Comparison of ENCODE assay signal across 1 cellular context in genomic region chr17:63476857-63477470, GRCh38.
A peak's percentile ranks its signal among the peaks of the same experiment; 100 is the strongest.
TF ChIP-seq lines count a peak whose summit lies in the region.

Gene ACE (plus strand): TSS chr17:63477061. CDS start chr17:63477095, 34 bp downstream.

TF ChIP-seq in HepG2, 621 proteins besides CTCF, POLR2A, EP300 and RAD21 (continued from another document and continues in another):
- TF ChIP-seq SMAD3 (CRISPR knock-in tag; IDR thresholded peaks at IDR 0.05) (no peak), ZNF205 (CRISPR knock-in tag; IDR thresholded peaks at IDR 0.05) (no peak), ZBTB7A (CRISPR knock-in tag; IDR thresholded peaks at IDR 0.05) (no peak), NFKBIZ (CRISPR knock-in tag; IDR thresholded peaks at IDR 0.05) (no peak), KDM2A (CRISPR knock-in tag; IDR thresholded peaks at IDR 0.05; ENCODE audit: borderline replicate concordance, low read depth) (no peak), HHEX (CRISPR knock-in tag; IDR thresholded peaks at IDR 0.05) (no peak), ZNF670 (CRISPR knock-in tag; IDR thresholded peaks at IDR 0.05; ENCODE audit: borderline replicate concordance) (no peak), NR1H2 (CRISPR knock-in tag; IDR thresholded peaks at IDR 0.05; ENCODE audit: borderline replicate concordance, low read depth) (no peak), YEATS2 (CRISPR knock-in tag; IDR thresholded peaks at IDR 0.05; ENCODE audit: borderline replicate concordance) (no peak), ZNF83 (CRISPR knock-in tag; IDR thresholded peaks at IDR 0.05; ENCODE audit: borderline replicate concordance) (no peak), ZNF138 (CRISPR knock-in tag; IDR thresholded peaks at IDR 0.05; ENCODE audit: low read depth) (no peak), CEBPG (CRISPR knock-in tag; IDR thresholded peaks at IDR 0.05) (no peak), SP4 (CRISPR knock-in tag; IDR thresholded peaks at IDR 0.05) (0 out of 2 replicates have a peak, but pooled peaks have one; percentile 9), IRF1 (CRISPR knock-in tag; IDR thresholded peaks at IDR 0.05; ENCODE audit: low read depth) (no peak), ZNF75D (CRISPR knock-in tag; IDR thresholded peaks at IDR 0.05; ENCODE audit: borderline replicate concordance) (no peak), TBP (CRISPR knock-in tag; IDR thresholded peaks at IDR 0.05) (no peak), SP5 (CRISPR knock-in tag; IDR thresholded peaks at IDR 0.05; ENCODE audit: borderline replicate concordance, low read depth) (no peak), ZSCAN9 (CRISPR knock-in tag; IDR thresholded peaks at IDR 0.05; ENCODE audit: borderline replicate concordance) (no peak), HES4 (CRISPR knock-in tag; IDR thresholded peaks at IDR 0.05; ENCODE audit: borderline replicate concordance) (0 out of 2 replicates have a peak, but pooled peaks have one; percentile 25), MAX (IDR thresholded peaks at IDR 0.05) (peak; percentile 86), TBL1XR1 (IDR thresholded peaks at IDR 0.05; ENCODE audit: borderline replicate concordance, low read length, partially characterized antibody) (no peak), MTA3 (CRISPR knock-in tag; IDR thresholded peaks at IDR 0.05) (no peak), ZNF546 (CRISPR knock-in tag; conservative IDR thresholded peaks at IDR 0.05) (0 out of 2 replicates have a peak, but pooled peaks have one; percentile 61), ZNF281 (CRISPR knock-in tag; IDR thresholded peaks at IDR 0.05; ENCODE audit: borderline replicate concordance) (no peak), SOX6 (IDR thresholded peaks at IDR 0.05) (no peak), SOX6 (CRISPR knock-in tag; IDR thresholded peaks at IDR 0.05) (no peak), SSRP1 (CRISPR knock-in tag; IDR thresholded peaks at IDR 0.05) (no peak), ZNF878 (CRISPR knock-in tag; IDR thresholded peaks at IDR 0.05) (no peak), HBP1 (CRISPR knock-in tag; IDR thresholded peaks at IDR 0.05; ENCODE audit: low read depth) (no peak), ZNF44 (CRISPR knock-in tag; IDR thresholded peaks at IDR 0.05) (no peak), AHR (CRISPR knock-in tag; IDR thresholded peaks at IDR 0.05) (no peak), ZNF468 (CRISPR knock-in tag; IDR thresholded peaks at IDR 0.05) (no peak), NCOR1 (IDR thresholded peaks at IDR 0.05; ENCODE audit: borderline replicate concordance, low read length) (no peak), FOXJ3 (CRISPR knock-in tag; IDR thresholded peaks at IDR 0.05; ENCODE audit: borderline replicate concordance) (no peak), ADNP (CRISPR knock-in tag; IDR thresholded peaks at IDR 0.05) (no peak), RFXAP (CRISPR knock-in tag; IDR thresholded peaks at IDR 0.05; ENCODE audit: borderline replicate concordance) (no peak), ZFAT (CRISPR knock-in tag; conservative IDR thresholded peaks at IDR 0.05) (no peak), PRDM10 (CRISPR knock-in tag; IDR thresholded peaks at IDR 0.05; ENCODE audit: low read depth) (no peak)
- TF ChIP-seq, protein P1, sequence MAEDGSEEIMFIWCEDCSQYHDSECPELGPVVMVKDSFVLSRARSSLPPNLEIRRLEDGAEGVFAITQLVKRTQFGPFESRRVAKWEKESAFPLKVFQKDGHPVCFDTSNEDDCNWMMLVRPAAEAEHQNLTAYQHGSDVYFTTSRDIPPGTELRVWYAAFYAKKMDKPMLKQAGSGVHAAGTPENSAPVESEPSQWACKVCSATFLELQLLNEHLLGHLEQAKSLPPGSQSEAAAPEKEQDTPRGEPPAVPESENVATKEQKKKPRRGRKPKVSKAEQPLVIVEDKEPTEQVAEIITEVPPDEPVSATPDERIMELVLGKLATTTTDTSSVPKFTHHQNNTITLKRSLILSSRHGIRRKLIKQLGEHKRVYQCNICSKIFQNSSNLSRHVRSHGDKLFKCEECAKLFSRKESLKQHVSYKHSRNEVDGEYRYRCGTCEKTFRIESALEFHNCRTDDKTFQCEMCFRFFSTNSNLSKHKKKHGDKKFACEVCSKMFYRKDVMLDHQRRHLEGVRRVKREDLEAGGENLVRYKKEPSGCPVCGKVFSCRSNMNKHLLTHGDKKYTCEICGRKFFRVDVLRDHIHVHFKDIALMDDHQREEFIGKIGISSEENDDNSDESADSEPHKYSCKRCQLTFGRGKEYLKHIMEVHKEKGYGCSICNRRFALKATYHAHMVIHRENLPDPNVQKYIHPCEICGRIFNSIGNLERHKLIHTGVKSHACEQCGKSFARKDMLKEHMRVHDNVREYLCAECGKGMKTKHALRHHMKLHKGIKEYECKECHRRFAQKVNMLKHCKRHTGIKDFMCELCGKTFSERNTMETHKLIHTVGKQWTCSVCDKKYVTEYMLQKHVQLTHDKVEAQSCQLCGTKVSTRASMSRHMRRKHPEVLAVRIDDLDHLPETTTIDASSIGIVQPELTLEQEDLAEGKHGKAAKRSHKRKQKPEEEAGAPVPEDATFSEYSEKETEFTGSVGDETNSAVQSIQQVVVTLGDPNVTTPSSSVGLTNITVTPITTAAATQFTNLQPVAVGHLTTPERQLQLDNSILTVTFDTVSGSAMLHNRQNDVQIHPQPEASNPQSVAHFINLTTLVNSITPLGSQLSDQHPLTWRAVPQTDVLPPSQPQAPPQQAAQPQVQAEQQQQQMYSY (CRISPR knock-in tag; IDR thresholded peaks at IDR 0.05), result no peak
- TF ChIP-seq, protein P2, sequence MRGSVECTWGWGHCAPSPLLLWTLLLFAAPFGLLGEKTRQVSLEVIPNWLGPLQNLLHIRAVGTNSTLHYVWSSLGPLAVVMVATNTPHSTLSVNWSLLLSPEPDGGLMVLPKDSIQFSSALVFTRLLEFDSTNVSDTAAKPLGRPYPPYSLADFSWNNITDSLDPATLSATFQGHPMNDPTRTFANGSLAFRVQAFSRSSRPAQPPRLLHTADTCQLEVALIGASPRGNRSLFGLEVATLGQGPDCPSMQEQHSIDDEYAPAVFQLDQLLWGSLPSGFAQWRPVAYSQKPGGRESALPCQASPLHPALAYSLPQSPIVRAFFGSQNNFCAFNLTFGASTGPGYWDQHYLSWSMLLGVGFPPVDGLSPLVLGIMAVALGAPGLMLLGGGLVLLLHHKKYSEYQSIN (CRISPR knock-in tag; IDR thresholded peaks at IDR 0.05; ENCODE audit: borderline replicate concordance), result no peak
- TF ChIP-seq, protein P3, sequence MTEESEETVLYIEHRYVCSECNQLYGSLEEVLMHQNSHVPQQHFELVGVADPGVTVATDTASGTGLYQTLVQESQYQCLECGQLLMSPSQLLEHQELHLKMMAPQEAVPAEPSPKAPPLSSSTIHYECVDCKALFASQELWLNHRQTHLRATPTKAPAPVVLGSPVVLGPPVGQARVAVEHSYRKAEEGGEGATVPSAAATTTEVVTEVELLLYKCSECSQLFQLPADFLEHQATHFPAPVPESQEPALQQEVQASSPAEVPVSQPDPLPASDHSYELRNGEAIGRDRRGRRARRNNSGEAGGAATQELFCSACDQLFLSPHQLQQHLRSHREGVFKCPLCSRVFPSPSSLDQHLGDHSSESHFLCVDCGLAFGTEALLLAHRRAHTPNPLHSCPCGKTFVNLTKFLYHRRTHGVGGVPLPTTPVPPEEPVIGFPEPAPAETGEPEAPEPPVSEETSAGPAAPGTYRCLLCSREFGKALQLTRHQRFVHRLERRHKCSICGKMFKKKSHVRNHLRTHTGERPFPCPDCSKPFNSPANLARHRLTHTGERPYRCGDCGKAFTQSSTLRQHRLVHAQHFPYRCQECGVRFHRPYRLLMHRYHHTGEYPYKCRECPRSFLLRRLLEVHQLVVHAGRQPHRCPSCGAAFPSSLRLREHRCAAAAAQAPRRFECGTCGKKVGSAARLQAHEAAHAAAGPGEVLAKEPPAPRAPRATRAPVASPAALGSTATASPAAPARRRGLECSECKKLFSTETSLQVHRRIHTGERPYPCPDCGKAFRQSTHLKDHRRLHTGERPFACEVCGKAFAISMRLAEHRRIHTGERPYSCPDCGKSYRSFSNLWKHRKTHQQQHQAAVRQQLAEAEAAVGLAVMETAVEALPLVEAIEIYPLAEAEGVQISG (CRISPR knock-in tag; IDR thresholded peaks at IDR 0.05), result peak; percentile 49
- TF ChIP-seq, protein P4, sequence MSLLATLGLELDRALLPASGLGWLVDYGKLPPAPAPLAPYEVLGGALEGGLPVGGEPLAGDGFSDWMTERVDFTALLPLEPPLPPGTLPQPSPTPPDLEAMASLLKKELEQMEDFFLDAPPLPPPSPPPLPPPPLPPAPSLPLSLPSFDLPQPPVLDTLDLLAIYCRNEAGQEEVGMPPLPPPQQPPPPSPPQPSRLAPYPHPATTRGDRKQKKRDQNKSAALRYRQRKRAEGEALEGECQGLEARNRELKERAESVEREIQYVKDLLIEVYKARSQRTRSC (CRISPR knock-in tag; IDR thresholded peaks at IDR 0.05; ENCODE audit: low read depth), result no peak
- TF ChIP-seq, protein P5, sequence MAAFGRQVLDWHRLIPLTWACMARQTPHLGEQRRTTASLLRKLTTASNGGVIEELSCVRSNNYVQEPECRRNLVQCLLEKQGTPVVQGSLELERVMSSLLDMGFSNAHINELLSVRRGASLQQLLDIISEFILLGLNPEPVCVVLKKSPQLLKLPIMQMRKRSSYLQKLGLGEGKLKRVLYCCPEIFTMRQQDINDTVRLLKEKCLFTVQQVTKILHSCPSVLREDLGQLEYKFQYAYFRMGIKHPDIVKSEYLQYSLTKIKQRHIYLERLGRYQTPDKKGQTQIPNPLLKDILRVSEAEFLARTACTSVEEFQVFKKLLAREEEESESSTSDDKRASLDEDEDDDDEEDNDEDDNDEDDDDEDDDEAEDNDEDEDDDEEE (CRISPR knock-in tag; IDR thresholded peaks at IDR 0.05), result no peak
- TF ChIP-seq, protein P6, sequence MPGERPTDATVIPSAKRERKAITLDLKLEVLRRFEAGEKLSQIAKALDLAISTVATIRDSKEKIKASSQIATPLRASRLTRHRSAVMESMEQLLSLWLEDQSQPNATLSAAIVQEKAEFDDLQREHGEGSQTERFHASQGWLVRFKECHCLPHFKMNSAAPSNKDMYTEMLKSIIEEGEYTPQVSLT (CRISPR knock-in tag; IDR thresholded peaks at IDR 0.05; ENCODE audit: borderline replicate concordance, low read depth), result no peak
